23 cellular contexts compared by ENCODE assay signal in the genomic region with DNA sequence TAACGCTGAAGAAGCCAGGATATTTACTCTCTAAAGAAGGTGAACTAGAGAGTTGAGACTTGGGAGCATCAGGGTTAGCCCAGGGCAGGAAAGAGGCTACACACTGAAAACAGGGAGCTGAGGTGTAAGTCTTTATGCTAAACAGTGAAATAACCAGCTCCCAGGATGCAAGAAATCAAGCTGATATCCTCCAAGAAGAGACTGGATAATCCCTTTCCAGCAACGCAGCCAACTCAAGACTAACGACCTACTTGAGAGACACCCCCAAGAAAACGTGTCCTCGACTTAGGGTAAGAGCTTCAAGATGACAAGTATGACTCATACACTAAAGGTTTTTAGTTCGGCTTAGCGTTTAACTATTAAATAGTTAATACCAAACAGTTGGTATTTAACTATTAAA.
"Had no signal": no experiment of that assay in that cellular context is flagged by ENCODE, and none has a peak within 500 bp of the region (broad histone marks: within the 10 kb centered on the region; RNA-seq: fewer than 3 reads in every experiment).

No MANE protein-coding gene starts in this region.

- FAIRE-seq: endometrium, keratinocyte, urothelium cell line had no signal

- H3K4me3 ChIP-seq: esophagus muscularis mucosa, gastrocnemius medialis, lung, prostate gland, right atrium auricular region, sigmoid colon, skin epidermis, stomach, thoracic aorta had no signal

- H3K27me3 ChIP-seq: esophagus muscularis mucosa, gastrocnemius medialis, right atrium auricular region, sigmoid colon, stomach had no signal

- DNase-seq: effector memory CD4-positive, alpha-beta T cell; gastrocnemius medialis; glutamatergic neuron; immature natural killer cell; left colon; left ventricle myocardium superior; naive thymus-derived CD4-positive, alpha-beta T cell; nephron progenitor cell; sigmoid colon; stimulated activated CD4-positive, alpha-beta T cell treated with anti-CD3 and anti-CD28 coated beads, Interleukin-12 subunit alpha, Interleukin-12 subunit beta, amount 100 ng/mL, for 4 hours; stimulated activated naive CD4-positive, alpha-beta T cell; stomach; substantia nigra had no signal

- H3K27ac ChIP-seq: esophagus muscularis mucosa, gastrocnemius medialis, parathyroid adenoma, prostate gland, right atrium auricular region, sigmoid colon, skin epidermis, stomach, thoracic aorta had no signal

- ATAC-seq: gastrocnemius medialis; left colon; left ventricle myocardium superior; naive thymus-derived CD4-positive, alpha-beta T cell had no signal

- H3K9me3 ChIP-seq: gastrocnemius medialis, prostate gland had no signal

- H3K36me3 ChIP-seq: prostate gland, right atrium auricular region had no signal

- H3K4me1 ChIP-seq: esophagus muscularis mucosa, gastrocnemius medialis, parathyroid adenoma, prostate gland, right atrium auricular region, sigmoid colon, stomach had no signal
